Comparison of ENCODE assay signal across 16 cellular contexts in the genomic region with DNA sequence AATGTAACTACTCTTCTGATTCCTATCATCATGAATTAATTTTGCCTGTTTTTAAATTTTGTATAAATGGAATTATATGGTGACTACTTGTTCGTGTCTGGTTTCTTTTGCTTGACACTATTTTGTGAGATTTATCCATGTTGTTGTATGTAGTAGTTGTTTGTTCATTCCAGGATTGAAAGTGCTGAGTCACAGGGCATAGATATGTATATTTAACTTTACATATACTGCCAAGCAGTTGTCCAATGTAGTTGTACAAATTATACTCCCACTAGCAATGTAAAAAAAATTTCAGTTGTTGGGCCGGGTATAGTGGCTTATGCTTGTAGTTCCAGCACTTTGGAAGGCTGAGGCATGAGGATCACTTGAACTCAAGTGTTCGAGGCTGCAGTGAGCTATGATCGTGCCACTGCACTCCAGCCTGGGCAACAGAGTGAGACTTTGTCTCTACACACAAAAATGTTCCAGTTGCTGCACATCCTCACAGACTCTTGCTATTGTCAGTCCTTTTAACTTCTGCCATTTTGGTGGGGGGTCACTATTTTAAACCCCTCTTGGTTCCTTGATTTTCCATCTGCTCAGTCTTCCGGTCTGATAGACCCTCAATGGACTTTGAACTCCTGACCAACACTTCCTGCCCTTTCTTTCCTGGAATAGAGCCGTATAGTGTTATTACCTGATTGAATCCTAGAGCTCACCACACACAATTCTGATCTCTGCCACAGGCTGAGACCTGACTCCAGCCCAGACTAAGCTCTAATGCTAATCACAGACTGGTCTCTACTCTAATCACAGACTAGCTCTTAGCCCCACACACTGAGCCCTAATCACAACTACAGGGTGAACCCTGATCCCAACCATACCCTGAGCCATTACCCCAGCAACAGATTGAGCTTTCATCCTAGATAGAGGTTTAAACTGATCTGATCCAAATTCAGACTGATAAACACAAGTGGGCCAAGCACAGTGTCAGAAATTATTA.
A peak's percentile ranks its signal among the peaks of the same experiment; 100 is the strongest.
DNase-seq lines count a peak whose midpoint lies in the region; ATAC-seq, FAIRE-seq and TF ChIP-seq lines count a peak whose summit lies in the region.
"Had no signal": no experiment of that assay in that cellular context is flagged by ENCODE, and none has a peak within 500 bp of the region (broad histone marks: within the 10 kb centered on the region; RNA-seq: fewer than 3 reads in every experiment).

No MANE protein-coding gene starts in this region.

- peaks cover 71% of the 10 kb centered on the region for H3K4me1 ChIP-seq in BLaER1
- peaks cover 3% of the 10 kb centered on the region for H3K4me1 ChIP-seq in mesenchymal stem cell (ENCODE audit: control insufficient read depth, insufficient read depth, low read depth, low read length)
- H3K4me1 ChIP-seq: parathyroid adenoma had no signal

- no peak overlapping the region for H2BK120ac ChIP-seq in mesenchymal stem cell (ENCODE audit: low read depth, low read length)

- no peak overlapping the region for H4K8ac ChIP-seq in mesenchymal stem cell (ENCODE audit: low read length)

- no peak for TF ChIP-seq POLR2A in GM12892 (IDR thresholded peaks at IDR 0.05; ENCODE audit: low read depth, low read length)

- H3K9me3 Mint-ChIP-seq in WTC11: no peaks in the 10 kb centered on the region
- H3K9me3 Mint-ChIP-seq: activated CD4-positive, alpha-beta memory T cell treated with anti-CD3 and anti-CD28 coated beads, Interleukin-2, amount 10 ng/mL, durations not matched to agents 7 days and 5 days; mesothelial cell of epicardium had no signal

- H3K4me3 ChIP-seq in BLaER1 (0 out of 2 replicates have a peak overlapping the region, but pooled peaks have one; percentile 2), mesenchymal stem cell (ENCODE audit: insufficient read depth in 1 of 2, low read depth in 1 of 2, low read length in 2 of 2) (no peak overlapping the region)

- H3K9me3 ChIP-seq in BLaER1 (no peaks in the 10 kb centered on the region), mesenchymal stem cell (ENCODE audit: control insufficient read depth, low read length) (no peaks in the 10 kb centered on the region)

- H3K36me3 ChIP-seq in BLaER1 (no peaks in the 10 kb centered on the region), mesenchymal stem cell (ENCODE audit: control insufficient read depth in 1 of 2, insufficient read depth in 2 of 2, low read depth in 1 of 2, low read length in 2 of 2) (no peaks in the 10 kb centered on the region)

- peaks cover 16% of the 10 kb centered on the region for H3K4me1 Mint-ChIP-seq in WTC11
- H3K4me1 Mint-ChIP-seq: mesothelial cell of epicardium had no signal

- no peak overlapping the region for H2BK15ac ChIP-seq in mesenchymal stem cell (ENCODE audit: low read depth, poor library complexity, severe bottlenecking)

- 91% methylated on average over 6 of the region's 6 CpGs for WGBS in mesenchymal stem cell

- no peak overlapping the region for H3K4me3 Mint-ChIP-seq in WTC11
- H3K4me3 Mint-ChIP-seq: activated CD4-positive, alpha-beta memory T cell treated with anti-CD3 and anti-CD28 coated beads, Interleukin-2, amount 10 ng/mL, durations not matched to agents 7 days and 5 days; mesothelial cell of epicardium had no signal

- H2AK5ac ChIP-seq in mesenchymal stem cell (ENCODE audit: low read length, severe bottlenecking): no peak overlapping the region

- H3K36me3 Mint-ChIP-seq in WTC11: no peaks in the 10 kb centered on the region
- H3K36me3 Mint-ChIP-seq: mesothelial cell of epicardium had no signal

- POLR2A ChIA-PET in WTC11 (lab: Charles Lee): no interaction called here

- H3K9ac ChIP-seq in BLaER1: no peak overlapping the region
- no peak overlapping the region for H3K9ac ChIP-seq in mesenchymal stem cell (ENCODE audit: low read length)
- H3K9ac ChIP-seq: parathyroid adenoma had no signal

- H3K4ac ChIP-seq in mesenchymal stem cell (ENCODE audit: low read depth in 1 of 2, low read length in 2 of 2): no peak overlapping the region

- H3K4me2 ChIP-seq in BLaER1: peak overlapping the region; percentile 68
- H3K4me2 ChIP-seq in mesenchymal stem cell (ENCODE audit: low read length, poor library complexity, severe bottlenecking): no peak overlapping the region

- H3K14ac ChIP-seq in mesenchymal stem cell (ENCODE audit: low read length in 2 of 2): no peak overlapping the region

- DNase-seq in GM12892 (ENCODE audit: insufficient read length) (no peak), WTC11 (ENCODE audit: low spot score) (no peak), mesenchymal stem cell (peak; percentile 6), ureter (ENCODE audit: low spot score) (no peak), NCI-H226 (no peak)
- DNase-seq: activated CD4-positive, alpha-beta memory T cell treated with anti-CD3 and anti-CD28 coated beads, Interleukin-2, amount 10 ng/mL, durations not matched to agents 7 days and 5 days; C1 segment of cervical spinal cord; EL; Kasumi-1; NCI-H774; stimulated activated CD4-positive, alpha-beta T cell treated with anti-CD3 and anti-CD28 coated beads, Interleukin-12 subunit alpha, Interleukin-12 subunit beta, amount 100 ng/mL, for 4 hours had no signal

- no peak overlapping the region for H3K18ac ChIP-seq in mesenchymal stem cell (ENCODE audit: low read depth in 1 of 2, low read length in 2 of 2)

- ATAC-seq in WTC11 (0 out of 2 replicates have a peak, but pooled peaks have one; percentile 30), HG02610 (IDR thresholded peaks at IDR 0.05; ENCODE audit: unreplicated experiment) (no peak), SK-N-SH treated with all-trans-retinoic acid at 6 μM for 48 hours (no peak)

- no peak overlapping the region for H3K27ac Mint-ChIP-seq in WTC11
- H3K27ac Mint-ChIP-seq: activated CD4-positive, alpha-beta memory T cell treated with anti-CD3 and anti-CD28 coated beads, Interleukin-2, amount 10 ng/mL, durations not matched to agents 7 days and 5 days; mesothelial cell of epicardium had no signal

- CTCF ChIA-PET in WTC11 (lab: Charles Lee): interaction anchor here (0.8 to 1.3 kb wide), 5 partner anchors 39 to 97 kb away, joined by 3 to 4 read pairs (median 3); no protein-coding TSS in a partner anchor

- no peaks in the 10 kb centered on the region for H3K27me3 Mint-ChIP-seq in WTC11 (ENCODE audit: low read depth)

- H3K27ac ChIP-seq in BLaER1 (peak overlapping the region; percentile 61), mesenchymal stem cell (ENCODE audit: low read length, poor library complexity, severe bottlenecking) (no peak overlapping the region)
- H3K27ac ChIP-seq: parathyroid adenoma had no signal

- no peak overlapping the region for H2AFZ ChIP-seq in mesenchymal stem cell (ENCODE audit: low read depth, low read length)
- H2AFZ ChIP-seq: parathyroid adenoma had no signal

- FAIRE-seq in GM12892 (lab: Jason Lieb, UNC): peak; percentile 24

- no peaks in the 10 kb centered on the region for H3K27me3 ChIP-seq in BLaER1
- H3K27me3 ChIP-seq in mesenchymal stem cell (ENCODE audit: control insufficient read depth in 1 of 2, insufficient read depth in 1 of 2, low read length in 2 of 2): peaks cover 4 to 22% of the 10 kb centered on the region in 2 experiments

- no peak overlapping the region for H3K23ac ChIP-seq in mesenchymal stem cell (ENCODE audit: low read length in 2 of 2)

- H2BK12ac ChIP-seq in mesenchymal stem cell (ENCODE audit: low read length in 2 of 2): no peak overlapping the region

- H4K20me1 ChIP-seq in BLaER1: no peaks in the 10 kb centered on the region

- H3K79me1 ChIP-seq in mesenchymal stem cell (replicated peaks; ENCODE audit: low read length, poor library complexity, severe bottlenecking): no peaks in the 10 kb centered on the region

- no peak overlapping the region for H4K91ac ChIP-seq in mesenchymal stem cell (ENCODE audit: low read length)

- TF ChIP-seq CTCF in WTC11 (IDR thresholded peaks at IDR 0.05): no peak

- H2BK5ac ChIP-seq in mesenchymal stem cell (ENCODE audit: low read depth, low read length, poor library complexity, severe bottlenecking): no peak overlapping the region

TF ChIP-seq in WTC11, 78 proteins besides CTCF, POLR2A, EP300 and RAD21:
- no peak for TF ChIP-seq TEAD4 (CRISPR knock-in tag; IDR thresholded peaks at IDR 0.05)

TF ChIP-seq in SK-N-SH treated with all-trans-retinoic acid at 6 μM for 48 hours, 23 proteins besides CTCF, POLR2A, EP300 and RAD21 (continues in another document):
- no peak for TF ChIP-seq ZNF8 (CRISPR knock-in tag; IDR thresholded peaks at IDR 0.05)
- no peak for TF ChIP-seq BACH2 (CRISPR knock-in tag; IDR thresholded peaks at IDR 0.05; ENCODE audit: borderline replicate concordance)
- TF ChIP-seq POU6F1 (CRISPR knock-in tag; IDR thresholded peaks at IDR 0.05; ENCODE audit: borderline replicate concordance, low read depth): no peak
- no peak for TF ChIP-seq ARNTL (CRISPR knock-in tag; IDR thresholded peaks at IDR 0.05; ENCODE audit: borderline replicate concordance, low read depth)
- TF ChIP-seq TOX (CRISPR knock-in tag; IDR thresholded peaks at IDR 0.05; ENCODE audit: borderline replicate concordance): no peak
- TF ChIP-seq ZFP30 (CRISPR knock-in tag; IDR thresholded peaks at IDR 0.05): no peak
- no peak for TF ChIP-seq OSR1 (CRISPR knock-in tag; IDR thresholded peaks at IDR 0.05)
- no peak for TF ChIP-seq PPARA (CRISPR knock-in tag; IDR thresholded peaks at IDR 0.05; ENCODE audit: borderline replicate concordance)
- no peak for TF ChIP-seq ISL1 (CRISPR knock-in tag; IDR thresholded peaks at IDR 0.05)
